ENCODE assay signal across 18 cellular contexts in genomic region chr16:49273771-49274170, GRCh38. TPM values are rescaled to one million over a fixed set of nuclear protein-coding genes. Genes with fewer than 3 reads are reported as not detected.
A peak's percentile ranks its signal among the peaks of the same experiment; 100 is the strongest.
DNase-seq lines count a peak whose midpoint lies in the region; ATAC-seq and TF ChIP-seq lines count a peak whose summit lies in the region.
"Had no signal": no experiment of that assay in that cellular context is flagged by ENCODE, and none has a peak within 500 bp of the region (broad histone marks: within the 10 kb centered on the region; RNA-seq: fewer than 3 reads in every experiment).

No MANE protein-coding gene starts in this region.

- H3K4me3 ChIP-seq in iPS-15b (ENCODE audit: low read depth, low read length): peak overlapping the region; percentile 20
- H3K4me3 ChIP-seq: GM12878 had no signal

- H3K27ac Mint-ChIP-seq in WTC11: no peak overlapping the region
- no peak overlapping the region for H3K27ac Mint-ChIP-seq in activated CD4-positive, alpha-beta T cell treated with anti-CD3 and anti-CD28 coated beads, Interleukin-2, amount 10 ng/mL, durations not matched to agents 7 days and 5 days
- H3K27ac Mint-ChIP-seq: CD4-positive, alpha-beta memory T cell had no signal

- CTCF ChIA-PET in WTC11 (lab: Charles Lee): interaction anchor here (1.2 kb wide), 2 partner anchors 9 to 75 kb away, joined by 3 to 4 read pairs; no protein-coding TSS in a partner anchor
- CTCF ChIA-PET in activated CD4-positive, alpha-beta T cell treated with anti-CD3 and anti-CD28 coated beads, Interleukin-2, amount 10 ng/mL, durations not matched to agents 7 days and 5 days (lab: Charles Lee): no interaction called here

- peaks cover 74% of the 10 kb centered on the region for H3K27me3 Mint-ChIP-seq in WTC11 (ENCODE audit: low read depth)
- peaks cover 56% of the 10 kb centered on the region for H3K27me3 Mint-ChIP-seq in activated CD4-positive, alpha-beta T cell treated with anti-CD3 and anti-CD28 coated beads, Interleukin-2, amount 10 ng/mL, durations not matched to agents 7 days and 5 days

- ATAC-seq in WTC11 (no peak), GM21390 (IDR thresholded peaks at IDR 0.05; ENCODE audit: unreplicated experiment) (no peak)
- ATAC-seq: GM12878 had no signal

- no peak overlapping the region for H3K9ac ChIP-seq in iPS-15b (ENCODE audit: low read depth, low read length)

- peak overlapping the region; percentile 11; the same call in 1 of the 2 replicates for H3K4me3 Mint-ChIP-seq in WTC11
- H3K4me3 Mint-ChIP-seq in activated CD4-positive, alpha-beta T cell treated with anti-CD3 and anti-CD28 coated beads, Interleukin-2, amount 10 ng/mL, durations not matched to agents 7 days and 5 days: no peak overlapping the region
- H3K4me3 Mint-ChIP-seq: CD4-positive, alpha-beta memory T cell had no signal

- H3K36me3 Mint-ChIP-seq in WTC11: no peaks in the 10 kb centered on the region
- no peaks in the 10 kb centered on the region for H3K36me3 Mint-ChIP-seq in activated CD4-positive, alpha-beta T cell treated with anti-CD3 and anti-CD28 coated beads, Interleukin-2, amount 10 ng/mL, durations not matched to agents 7 days and 5 days (ENCODE audit: low read depth)
- H3K36me3 Mint-ChIP-seq: CD4-positive, alpha-beta memory T cell had no signal

- peaks cover 50% of the 10 kb centered on the region for H3K4me1 Mint-ChIP-seq in WTC11
- H3K4me1 Mint-ChIP-seq in activated CD4-positive, alpha-beta T cell treated with anti-CD3 and anti-CD28 coated beads, Interleukin-2, amount 10 ng/mL, durations not matched to agents 7 days and 5 days: no peaks in the 10 kb centered on the region

- TF ChIP-seq CTCF in WTC11 (IDR thresholded peaks at IDR 0.05): no peak

- peaks cover 4% of the 10 kb centered on the region for H3K9me3 Mint-ChIP-seq in WTC11
- H3K9me3 Mint-ChIP-seq in activated CD4-positive, alpha-beta T cell treated with anti-CD3 and anti-CD28 coated beads, Interleukin-2, amount 10 ng/mL, durations not matched to agents 7 days and 5 days: no peaks in the 10 kb centered on the region

- DNase-seq in WTC11 (ENCODE audit: low spot score) (no peak), cerebellum (ENCODE audit: low spot score) (peak; percentile 90), RKO (ENCODE audit: low spot score) (no peak)
- no peak for DNase-seq in activated CD4-positive, alpha-beta T cell treated with anti-CD3 and anti-CD28 coated beads, Interleukin-2, amount 10 ng/mL, durations not matched to agents 7 days and 5 days
- no peak for DNase-seq in activated CD8-positive, alpha-beta memory T cell treated with anti-CD3 and anti-CD28 coated beads for 24 hours
- DNase-seq: Calu3; CD4-positive, alpha-beta memory T cell; COR-L47; DMS153; DND-41; GDM1; H7; HCEC 1CT had no signal

- H3K36me3 ChIP-seq in iPS-15b (ENCODE audit: control insufficient read depth, insufficient read depth, low read length): no peaks in the 10 kb centered on the region

- no peaks in the 10 kb centered on the region for H3K9me3 ChIP-seq in iPS-15b (ENCODE audit: control insufficient read depth, insufficient read depth, low read length)

- H3K27me3 ChIP-seq in iPS-15b (ENCODE audit: control insufficient read depth, insufficient read depth, low read length): peaks cover 89% of the 10 kb centered on the region

- H3K4me1 ChIP-seq in iPS-15b (ENCODE audit: control insufficient read depth, insufficient read depth, low read length): peaks cover 18% of the 10 kb centered on the region

- POLR2A ChIA-PET in WTC11 (lab: Charles Lee): no interaction called here
- POLR2A ChIA-PET in activated CD4-positive, alpha-beta T cell treated with anti-CD3 and anti-CD28 coated beads, Interleukin-2, amount 10 ng/mL, durations not matched to agents 7 days and 5 days (lab: Charles Lee): no interaction called here

TF ChIP-seq in WTC11, 78 proteins besides CTCF, POLR2A, EP300 and RAD21 (continues in another document):
- TF ChIP-seq ETV6 (CRISPR knock-in tag; IDR thresholded peaks at IDR 0.05): no peak
- no peak for TF ChIP-seq AR (CRISPR knock-in tag; IDR thresholded peaks at IDR 0.05)
- no peak for TF ChIP-seq E2F1 (CRISPR knock-in tag; IDR thresholded peaks at IDR 0.05)
- TF ChIP-seq E2F4 (CRISPR knock-in tag; IDR thresholded peaks at IDR 0.05; ENCODE audit: borderline replicate concordance, low read depth): no peak
- TF ChIP-seq ZBTB21 (CRISPR knock-in tag; IDR thresholded peaks at IDR 0.05; ENCODE audit: borderline replicate concordance): no peak
- TF ChIP-seq ATF2 (CRISPR knock-in tag; IDR thresholded peaks at IDR 0.05; ENCODE audit: borderline replicate concordance, low read depth): no peak
- no peak for TF ChIP-seq CBFB (CRISPR knock-in tag; IDR thresholded peaks at IDR 0.05; ENCODE audit: low read depth)
- no peak for TF ChIP-seq FOXP1 (CRISPR knock-in tag; IDR thresholded peaks at IDR 0.05; ENCODE audit: borderline replicate concordance)
- no peak for TF ChIP-seq ATF3 (CRISPR knock-in tag; conservative IDR thresholded peaks at IDR 0.05)
- TF ChIP-seq EMX1 (CRISPR knock-in tag; IDR thresholded peaks at IDR 0.05): no peak
- TF ChIP-seq TP53 (CRISPR knock-in tag; IDR thresholded peaks at IDR 0.05): no peak
- TF ChIP-seq IRF2 (CRISPR knock-in tag; IDR thresholded peaks at IDR 0.05; ENCODE audit: borderline replicate concordance, low read depth): no peak
- TF ChIP-seq NFATC4 (CRISPR knock-in tag; IDR thresholded peaks at IDR 0.05): no peak
- TF ChIP-seq ZNF416 (CRISPR knock-in tag; IDR thresholded peaks at IDR 0.05): no peak
- TF ChIP-seq E2F5 (CRISPR knock-in tag; IDR thresholded peaks at IDR 0.05): no peak

RNA-seq across cellular contexts. Expression of gene CBLN1, which starts 7.9 kb away (rescaled TPM):
- 3.7 to 5.6 TPM (median 4.2 TPM) in 3 replicates for total RNA-seq in WTC11 (2021)
- 157 TPM for total RNA-seq in cerebellum
- total RNA-seq in activated CD4-positive, alpha-beta T cell treated with anti-CD3 and anti-CD28 coated beads, Interleukin-2, amount 10 ng/mL, durations not matched to agents 7 days and 5 days: not detected
- total RNA-seq: A172; A673; Calu3; CD4-positive, alpha-beta memory T cell; GM12878 had no signal

Comparison
In these comparisons a context has a peak if more than half of its experiments do, and no peak if none do; other contexts are left out.
1. RNA of gene CBLN1, which starts 7.9 kb away (total RNA-seq): 157 TPM in cerebellum (single experiment); 3.7 to 5.6 TPM in WTC11 and not detected in activated CD4-positive, alpha-beta T cell treated with anti-CD3 and anti-CD28 coated beads, Interleukin-2, amount 10 ng/mL, durations not matched to agents 7 days and 5 days; every median in the first group is over 10 times any median in the second.